Comparison of ENCODE assay signal across 12 cellular contexts in the genomic region with DNA sequence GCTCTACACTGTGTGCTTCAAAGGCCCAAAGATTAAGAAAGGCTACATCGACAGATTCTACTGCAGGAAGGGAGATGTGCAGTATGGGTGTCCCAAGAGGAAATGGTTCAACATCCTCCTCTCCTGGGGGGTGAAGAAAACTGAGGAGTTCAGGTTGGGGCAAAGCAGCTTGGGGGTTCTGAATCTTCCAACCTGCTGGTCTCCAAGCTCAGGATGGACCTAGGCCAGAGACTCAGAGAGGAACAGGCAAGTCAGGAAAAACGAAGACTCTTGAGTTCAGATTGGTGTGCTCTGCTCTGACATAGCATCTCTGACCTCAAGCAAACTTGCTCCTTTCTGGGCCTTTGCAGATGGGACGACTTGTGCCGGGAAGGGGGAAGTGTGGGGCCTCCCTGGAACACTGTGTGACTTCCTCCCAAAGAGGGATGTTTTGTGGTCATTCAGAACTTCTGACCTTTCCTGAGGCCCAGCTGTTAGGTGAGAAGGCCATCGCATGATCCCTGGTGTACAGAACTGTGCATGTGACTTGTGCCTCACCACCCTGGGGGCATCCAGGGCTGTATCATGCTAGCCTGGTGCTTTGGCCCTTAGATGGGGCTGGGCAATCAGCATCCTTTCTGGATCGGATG. TPM values are rescaled to one million over a fixed set of nuclear protein-coding genes. Genes with fewer than 3 reads are reported as not detected.
A peak's percentile ranks its signal among the peaks of the same experiment; 100 is the strongest.
DNase-seq lines count a peak whose midpoint lies in the region; ATAC-seq and TF ChIP-seq lines count a peak whose summit lies in the region.
"Had no signal": no experiment of that assay in that cellular context is flagged by ENCODE, and none has a peak within 500 bp of the region (broad histone marks: within the 10 kb centered on the region; RNA-seq: fewer than 3 reads in every experiment).

No MANE protein-coding gene starts in this region.

- peak overlapping the region; percentile 92 for H3K27ac ChIP-seq in cingulate gyrus (ENCODE audit: low read depth, low read length)
- peak overlapping the region; percentile 46 for H3K27ac ChIP-seq in right cardiac atrium (ENCODE audit: low read length)
- peak overlapping the region; percentile 16 to 57 for H3K27ac ChIP-seq in prostate gland
- H3K27ac ChIP-seq in aorta (ENCODE audit: low read depth in 1 of 2, low read length in 2 of 2) = peak overlapping the region; percentile 10 to 16
- H3K27ac ChIP-seq in RWPE1 = no peak overlapping the region

- H3K36me3 ChIP-seq in prostate gland (no peaks in the 10 kb centered on the region), aorta (ENCODE audit: control insufficient read depth in 1 of 2, insufficient read depth in 2 of 2, low read length in 1 of 2) (no peaks in the 10 kb centered on the region)

- POLR2A ChIA-PET in RWPE1 (lab: Yijun Ruan, JAX; ENCODE audit: low non-redundant PET) = no interaction called here

- H3K4me3 ChIP-seq in right cardiac atrium (ENCODE audit: low read length) = no peak overlapping the region
- H3K4me3 ChIP-seq in prostate gland = no peak overlapping the region
- no peak overlapping the region for H3K4me3 ChIP-seq in aorta (ENCODE audit: low read length in 2 of 2)

- intact Hi-C loops in right cardiac atrium (cut with DNase I) = no loop called here
- intact Hi-C loops in prostate gland (cut with DNase I) = no loop called here
- intact Hi-C loops in aorta (cut with DNase I) = no loop called here

- peak in 2 of 3 donors; percentile 48 to 76 for DNase-seq in right cardiac atrium
- DNase-seq in prostate gland (ENCODE audit: low spot score) = peak; percentile 6
- DNase-seq in aorta = peak in 1 of 2 donors; percentile 68
- DNase-seq in NCI-H2107 (lab: John Stamatoyannopoulos, UW) = no peak
- DNase-seq in RWPE1 (ENCODE audit: low spot score) = no peak
- DNase-seq in GM19238 (ENCODE audit: insufficient read length, low spot score) = no peak
- DNase-seq: COR-L47; naive B cell; NCI-H1048; stimulated activated naive CD4-positive, alpha-beta T cell treated with Interleukin-2 at 50 U/mL for 16 hours had no signal

- H3K27me3 ChIP-seq in right cardiac atrium (ENCODE audit: control insufficient read depth, insufficient read depth) (no peaks in the 10 kb centered on the region), prostate gland (replicated peaks; ENCODE audit: insufficient read depth) (no peaks in the 10 kb centered on the region), aorta (ENCODE audit: control insufficient read depth in 1 of 2, insufficient read depth in 2 of 2, low read length in 1 of 2) (no peaks in the 10 kb centered on the region)

- WGBS in right cardiac atrium = 30% methylated on average over 6 of the region's 6 CpGs
- WGBS in prostate gland = 64% methylated on average over 6 of the region's 6 CpGs
- WGBS in aorta, 2 donors = 25 to 27% methylated on average over 6 of the region's 6 CpGs

- ATAC-seq in right cardiac atrium = peak; percentile 60 to 66
- ATAC-seq in aorta (ENCODE audit: low FRiP score) = peak; percentile 62

- no peaks in the 10 kb centered on the region for H3K9me3 ChIP-seq in right cardiac atrium (ENCODE audit: control insufficient read depth, low read length)
- H3K9me3 ChIP-seq in prostate gland = no peaks in the 10 kb centered on the region
- no peaks in the 10 kb centered on the region for H3K9me3 ChIP-seq in aorta (ENCODE audit: control insufficient read depth, low read length)

- H3K4me1 ChIP-seq in right cardiac atrium (ENCODE audit: control insufficient read depth, insufficient read depth, low read length) = peaks cover 18% of the 10 kb centered on the region
- H3K4me1 ChIP-seq in prostate gland (replicated peaks) = no peaks in the 10 kb centered on the region
- H3K4me1 ChIP-seq in aorta (ENCODE audit: control insufficient read depth in 1 of 2, insufficient read depth in 2 of 2, low read length in 2 of 2) = peaks cover 0 to 13% of the 10 kb centered on the region in 2 donors

- TF ChIP-seq CTCF in prostate gland (IDR thresholded peaks at IDR 0.05) (no peak), RWPE1 (conservative IDR thresholded peaks at IDR 0.05; ENCODE audit: low read depth) (no peak)

- CTCF ChIA-PET in RWPE1 (lab: Yijun Ruan, JAX) = no interaction called here

- no peak for TF ChIP-seq POLR2A in prostate gland (IDR thresholded peaks at IDR 0.05)

RNA-seq across cellular contexts. Expression of gene DAAM2, which starts 31.1 kb away (rescaled TPM):
- total RNA-seq in right cardiac atrium (10 to 100 TPM in 2 of 4 donors, 1 to 10 TPM in 2; 7.2 to 11.5 (median 9.2) TPM), prostate gland (10 to 100 TPM in 1 of 2 donors, 1 to 10 TPM in 1; 4.7 to 41.3 TPM), aorta (10 to 100 TPM; 61.5 to 62.1 TPM)
- polyA plus RNA-seq in right cardiac atrium (9.9 TPM), aorta (10 to 100 TPM; 27.3 to 30.4 TPM)
- total RNA-seq: NCI-H460 had no signal

Comparison
In these comparisons a context has a peak if more than half of its experiments do, and no peak if none do; other contexts are left out.
1. DNase-seq: peak in right cardiac atrium (2 of 3) and prostate gland (single experiment); none in NCI-H2107 (single experiment), RWPE1 (single experiment) and GM19238 (single experiment).